In the genomic region with DNA sequence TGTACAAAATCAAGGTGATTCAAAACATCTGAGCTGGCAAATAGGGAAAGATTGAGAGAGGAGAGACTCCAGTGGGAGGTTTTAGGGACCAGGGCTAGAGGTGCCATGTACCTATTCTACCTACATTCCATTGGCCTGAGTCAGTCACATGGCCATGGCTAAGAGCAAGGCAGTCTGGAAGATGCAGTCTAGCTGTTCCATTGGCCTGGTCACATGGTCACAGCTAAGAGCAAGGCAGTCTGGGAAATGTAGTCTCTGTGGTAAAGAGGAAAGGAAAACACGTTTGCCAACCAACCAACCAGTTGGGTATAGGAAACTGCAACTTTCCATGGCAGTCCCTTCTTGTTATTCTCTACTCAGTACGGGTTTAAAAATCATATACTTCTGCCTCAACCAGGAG, we compare ENCODE assay signal across 15 cellular contexts.
DNase-seq lines count a peak whose midpoint lies in the region; ATAC-seq and TF ChIP-seq lines count a peak whose summit lies in the region.
"Had no signal": no experiment of that assay in that cellular context is flagged by ENCODE, and none has a peak within 500 bp of the region (broad histone marks: within the 10 kb centered on the region; RNA-seq: fewer than 3 reads in every experiment).

No MANE protein-coding gene starts in this region.

- H3K79me2 ChIP-seq in SK-N-SH (ENCODE audit: insufficient read depth): no peaks in the 10 kb centered on the region

- H3K9ac ChIP-seq in SK-N-SH: no peak overlapping the region

- WGBS in SK-N-SH (ENCODE audit: low lambda C conversion rate): 63% methylated on average over 2 of the region's 2 CpGs

- no peak overlapping the region for H3K4me3 ChIP-seq in SK-N-SH (ENCODE audit: low read depth in 2 of 2, low read length in 1 of 2)
- H3K4me3 ChIP-seq: Peyer's patch had no signal

- POLR2A ChIA-PET in SK-N-SH (lab: Yijun Ruan, JAX): no interaction called here

- H3K4me3 Mint-ChIP-seq in Calu3 (ENCODE audit: low read depth, unreplicated experiment): no peak overlapping the region
- H3K4me3 Mint-ChIP-seq: CD8-positive, alpha-beta memory T cell; naive thymus-derived CD4-positive, alpha-beta T cell; stimulated activated naive CD8-positive, alpha-beta T cell treated with anti-CD3 and anti-CD28 coated beads, Interleukin-15, Interleukin-2, amounts not matched to agents 100 ng/mL and 50 ng/mL, for 24 hours had no signal

- H3K36me3 Mint-ChIP-seq in Calu3 (ENCODE audit: insufficient read depth, unreplicated experiment): no peaks in the 10 kb centered on the region

- ATAC-seq in GM21447 (IDR thresholded peaks at IDR 0.05; ENCODE audit: unreplicated experiment): no peak
- ATAC-seq: naive thymus-derived CD4-positive, alpha-beta T cell had no signal

- no peak overlapping the region for H2AFZ ChIP-seq in SK-N-SH (ENCODE audit: low read depth)

- no peaks in the 10 kb centered on the region for H3K9me2 ChIP-seq in SK-N-SH

- no peaks in the 10 kb centered on the region for H3K4me1 Mint-ChIP-seq in Calu3 (ENCODE audit: low read depth, unreplicated experiment)

- no peak overlapping the region for H3K27ac ChIP-seq in SK-N-SH (ENCODE audit: low read depth in 2 of 2, low read length in 1 of 2)
- H3K27ac ChIP-seq: Peyer's patch had no signal

- peaks cover 0 to 9% of the 10 kb centered on the region in 2 experiments for H3K36me3 ChIP-seq in SK-N-SH (replicated peaks in 1 of 2; ENCODE audit: control insufficient read depth in 1 of 2, insufficient read depth in 2 of 2, low read length in 1 of 2)
- H3K36me3 ChIP-seq: Peyer's patch had no signal

- H3K27me3 Mint-ChIP-seq in Calu3 (ENCODE audit: unreplicated experiment): peaks cover 48% of the 10 kb centered on the region
- H3K27me3 Mint-ChIP-seq: CD8-positive, alpha-beta memory T cell; naive thymus-derived CD4-positive, alpha-beta T cell; stimulated activated naive CD8-positive, alpha-beta T cell treated with anti-CD3 and anti-CD28 coated beads, Interleukin-15, Interleukin-2, amounts not matched to agents 100 ng/mL and 50 ng/mL, for 24 hours had no signal

- no peak for TF ChIP-seq RAD21 in SK-N-SH (IDR thresholded peaks at IDR 0.05; ENCODE audit: low read length)

- TF ChIP-seq CTCF in Calu3 (IDR thresholded peaks at IDR 0.05; ENCODE audit: unreplicated experiment) (no peak), SK-N-SH (IDR thresholded peaks at IDR 0.05) (no peak)

- intact Hi-C loops in Calu3 (cut with micrococcal nuclease; ENCODE audit: unreplicated experiment): no loop called here

- H3K27me3 ChIP-seq in SK-N-SH (ENCODE audit: insufficient read depth): no peaks in the 10 kb centered on the region
- H3K27me3 ChIP-seq: Peyer's patch had no signal

- H3F3A ChIP-seq in SK-N-SH (replicated peaks; ENCODE audit: insufficient read depth): peaks cover 64% of the 10 kb centered on the region

- TF ChIP-seq EP300 in SK-N-SH (IDR thresholded peaks at IDR 0.05; ENCODE audit: borderline replicate concordance in 1 of 2, low read depth in 1 of 2, low read length in 1 of 2): no peak

- no peaks in the 10 kb centered on the region for H3K9me3 ChIP-seq in SK-N-SH
- H3K9me3 ChIP-seq: Peyer's patch had no signal

- H3K27ac Mint-ChIP-seq in Calu3 (ENCODE audit: unreplicated experiment): no peak overlapping the region
- H3K27ac Mint-ChIP-seq: CD8-positive, alpha-beta memory T cell; stimulated activated naive CD8-positive, alpha-beta T cell treated with anti-CD3 and anti-CD28 coated beads, Interleukin-15, Interleukin-2, amounts not matched to agents 100 ng/mL and 50 ng/mL, for 24 hours had no signal

- peaks cover 3% of the 10 kb centered on the region for H3K9me3 Mint-ChIP-seq in Calu3 (ENCODE audit: low read depth, unreplicated experiment)
- H3K9me3 Mint-ChIP-seq: CD8-positive, alpha-beta memory T cell had no signal

- CTCF ChIA-PET in Calu3 (lab: Charles Lee) (no interaction called here), SK-N-SH (lab: Yijun Ruan, JAX) (no interaction called here)

- H3K4me2 ChIP-seq in SK-N-SH: no peak overlapping the region

- peaks cover 2% of the 10 kb centered on the region; the same call in 1 of the 2 replicates for H4K20me1 ChIP-seq in SK-N-SH (ENCODE audit: insufficient read depth)

- BruUV-seq in Calu3 (replicated peaks; lab: Mats Ljungman, UMichigan): no TSS peak

- peaks cover 0 to 7% of the 10 kb centered on the region in 2 experiments; a peak in 1 of 4 replicates for H3K4me1 ChIP-seq in SK-N-SH (ENCODE audit: control insufficient read depth in 1 of 2, insufficient read depth in 2 of 2, low read depth in 1 of 2, low read length in 1 of 2)
- H3K4me1 ChIP-seq: Peyer's patch had no signal

- peak; percentile 16 for DNase-seq in Calu3
- DNase-seq in H4 (ENCODE audit: low spot score): peak; percentile 9
- DNase-seq in SK-N-SH: no peak
- peak; percentile 71 for DNase-seq in iPS-NIHi7 (ENCODE audit: extremely low spot score)
- DNase-seq in NCI-H226: no peak
- no peak for DNase-seq in activated T-cell treated with anti-CD3 and anti-CD28 coated beads for 4 hours
- DNase-seq: amygdala; CD8-positive, alpha-beta memory T cell; dermis blood vessel endothelial cell; naive thymus-derived CD4-positive, alpha-beta T cell; NCI-H187; Peyer's patch; stimulated activated CD4-positive, alpha-beta T cell treated with anti-CD3 and anti-CD28 coated beads, Interleukin-4, amount 100 ng/mL, for 24 hours had no signal

TF ChIP-seq in SK-N-SH, 30 proteins besides CTCF, POLR2A, EP300 and RAD21:
- TF ChIP-seq MEF2A (IDR thresholded peaks at IDR 0.05; ENCODE audit: borderline replicate concordance, low read depth) (no peak), FOXM1 (IDR thresholded peaks at IDR 0.05; ENCODE audit: low read depth) (no peak), GATA2 (CRISPR knock-in tag; IDR thresholded peaks at IDR 0.05) (no peak), GABPA (IDR thresholded peaks at IDR 0.05; ENCODE audit: low read depth) (no peak), NFIC (IDR thresholded peaks at IDR 0.05; ENCODE audit: borderline replicate concordance) (no peak), SIN3A (IDR thresholded peaks at IDR 0.05; ENCODE audit: borderline replicate concordance, low read depth, low read length) (no peak), TEAD4 (IDR thresholded peaks at IDR 0.05; ENCODE audit: borderline replicate concordance, insufficient read depth) (no peak), MAX (IDR thresholded peaks at IDR 0.05; ENCODE audit: low read depth) (no peak), FOXJ3 (CRISPR knock-in tag; IDR thresholded peaks at IDR 0.05) (no peak), USF2 (IDR thresholded peaks at IDR 0.05; ENCODE audit: borderline replicate concordance, low read depth, low read length) (0 out of 2 replicates have a peak, but pooled peaks have one; percentile 18), MXI1 (IDR thresholded peaks at IDR 0.05; ENCODE audit: low read depth, low read length) (no peak)
- TF ChIP-seq, protein P1, sequence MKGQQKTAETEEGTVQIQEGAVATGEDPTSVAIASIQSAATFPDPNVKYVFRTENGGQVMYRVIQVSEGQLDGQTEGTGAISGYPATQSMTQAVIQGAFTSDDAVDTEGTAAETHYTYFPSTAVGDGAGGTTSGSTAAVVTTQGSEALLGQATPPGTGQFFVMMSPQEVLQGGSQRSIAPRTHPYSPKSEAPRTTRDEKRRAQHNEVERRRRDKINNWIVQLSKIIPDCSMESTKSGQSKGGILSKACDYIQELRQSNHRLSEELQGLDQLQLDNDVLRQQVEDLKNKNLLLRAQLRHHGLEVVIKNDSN (IDR thresholded peaks at IDR 0.05; ENCODE audit: borderline replicate concordance, low read depth): peak; percentile 88

Comparison
In these comparisons a context has a peak if more than half of its experiments do, and no peak if none do; other contexts are left out.
1. DNase-seq: peak in Calu3 (single experiment), H4 (single experiment) and iPS-NIHi7 (single experiment); none in SK-N-SH (single experiment), NCI-H226 (single experiment) and activated T-cell treated with anti-CD3 and anti-CD28 coated beads for 4 hours (single experiment).